Comparison of ENCODE assay signal across 25 cellular contexts in genomic region chr7:48004023-48004422, GRCh38. TPM values are rescaled to one million over a fixed set of nuclear protein-coding genes. Genes with fewer than 3 reads are reported as not detected.
DNase-seq lines count a peak whose midpoint lies in the region; ATAC-seq and TF ChIP-seq lines count a peak whose summit lies in the region.
"Had no signal": no experiment of that assay in that cellular context is flagged by ENCODE, and none has a peak within 500 bp of the region (broad histone marks: within the 10 kb centered on the region; RNA-seq: fewer than 3 reads in every experiment).

No MANE protein-coding gene starts in this region.

- H3K27ac ChIP-seq in neural cell (ENCODE audit: low read length): no peak overlapping the region
- H3K27ac ChIP-seq: body of pancreas, prostate gland, skin epidermis had no signal

- peak; percentile 74 for TF ChIP-seq EP300 in neural cell (conservative IDR thresholded peaks at IDR 0.05; ENCODE audit: poor library complexity, severe bottlenecking)

- H3K27me3 ChIP-seq in neural cell (ENCODE audit: insufficient read depth, low read depth, low read length): no peaks in the 10 kb centered on the region

- H3K9me3 Mint-ChIP-seq in activated naive CD4-positive, alpha-beta T cell treated with anti-CD3 and anti-CD28 coated beads, Interleukin-2, amount 10 ng/mL, durations not matched to agents 7 days and 5 days: peaks cover 2% of the 10 kb centered on the region
- H3K9me3 Mint-ChIP-seq: activated CD8-positive, alpha-beta T cell treated with anti-CD3 and anti-CD28 coated beads for 36 hours; activated naive CD4-positive, alpha-beta T cell treated with anti-CD3 and anti-CD28 coated beads, Interleukin-2, amount 50 U/mL, for 72 hours; activated T-cell treated with anti-CD3 and anti-CD28 coated beads, Interleukin-2, amount 50 U/mL, for 4 hours had no signal

- peak overlapping the region; percentile 2 for H3K4me2 ChIP-seq in neural cell (ENCODE audit: low read length)

- H4K20me1 ChIP-seq in neural cell (ENCODE audit: insufficient read depth): no peaks in the 10 kb centered on the region

- H3K4me1 Mint-ChIP-seq in activated naive CD4-positive, alpha-beta T cell treated with anti-CD3 and anti-CD28 coated beads, Interleukin-2, amount 10 ng/mL, durations not matched to agents 7 days and 5 days: no peaks in the 10 kb centered on the region

- H3K4me3 ChIP-seq in neural cell (ENCODE audit: low read length): peak overlapping the region; percentile 10
- H3K4me3 ChIP-seq: body of pancreas, prostate gland, skin epidermis had no signal

- no peaks in the 10 kb centered on the region for H3K9me3 ChIP-seq in neural cell (ENCODE audit: low read length)
- H3K9me3 ChIP-seq: body of pancreas, prostate gland had no signal

- peak; percentile 46 for DNase-seq in LHCN-M2 (ENCODE audit: low read depth)
- peak; percentile 99 for DNase-seq in NCI-H69 (lab: John Stamatoyannopoulos, UW)
- DNase-seq in activated naive CD4-positive, alpha-beta T cell treated with anti-CD3 and anti-CD28 coated beads, Interleukin-2, amount 10 ng/mL, durations not matched to agents 7 days and 5 days: no peak
- DNase-seq in islet precursor cell: no peak
- DNase-seq: activated CD8-positive, alpha-beta T cell treated with anti-CD3 and anti-CD28 coated beads for 36 hours; activated T-cell treated with anti-CD3 and anti-CD28 coated beads, Interleukin-2, amount 50 U/mL, for 4 hours; body of pancreas; GF-D8; hippocampal formation; kidney; mesendoderm; MV-4-11; nephron progenitor cell; OCI-M1; SHP77 treated with DMSO at 0.1 percent for 48 hours; stimulated activated CD4-positive, alpha-beta T cell treated with anti-CD3 and anti-CD28 coated beads, Interleukin-4, amount 100 ng/mL, for 4 hours had no signal

- no peaks in the 10 kb centered on the region for H3K36me3 ChIP-seq in neural cell (ENCODE audit: insufficient read depth, low read length)
- H3K36me3 ChIP-seq: prostate gland had no signal

- H3K9me2 ChIP-seq in neural cell (ENCODE audit: insufficient read depth, low read length): no peaks in the 10 kb centered on the region

- no peak overlapping the region for H3K4me3 Mint-ChIP-seq in activated naive CD4-positive, alpha-beta T cell treated with anti-CD3 and anti-CD28 coated beads, Interleukin-2, amount 10 ng/mL, durations not matched to agents 7 days and 5 days
- H3K4me3 Mint-ChIP-seq: activated CD8-positive, alpha-beta T cell treated with anti-CD3 and anti-CD28 coated beads for 36 hours; activated T-cell treated with anti-CD3 and anti-CD28 coated beads, Interleukin-2, amount 50 U/mL, for 4 hours; nephron progenitor cell; T-helper 1 cell treated with Interleukin-12 subunit alpha and Interleukin-12 subunit beta and Interleukin-4 antibody, amounts not matched to agents 30 μg/mL and 1 μg/mL, for 36 hours; WTC11 had no signal

- no peak overlapping the region for H3K27ac Mint-ChIP-seq in activated naive CD4-positive, alpha-beta T cell treated with anti-CD3 and anti-CD28 coated beads, Interleukin-2, amount 10 ng/mL, durations not matched to agents 7 days and 5 days
- H3K27ac Mint-ChIP-seq: activated CD8-positive, alpha-beta T cell treated with anti-CD3 and anti-CD28 coated beads for 36 hours; activated naive CD4-positive, alpha-beta T cell treated with anti-CD3 and anti-CD28 coated beads, Interleukin-2, amount 50 U/mL, for 72 hours; T-helper 1 cell treated with Interleukin-12 subunit alpha and Interleukin-12 subunit beta and Interleukin-4 antibody, amounts not matched to agents 30 μg/mL and 1 μg/mL, for 36 hours; WTC11 had no signal

- H3K79me2 ChIP-seq in neural cell (replicated peaks; ENCODE audit: insufficient read depth, low read length): no peaks in the 10 kb centered on the region

- H2AFZ ChIP-seq in neural cell (ENCODE audit: low read depth, low read length): no peak overlapping the region

- ATAC-seq in GM18868 (IDR thresholded peaks at IDR 0.05; ENCODE audit: unreplicated experiment) (peak; percentile 20), HG03439 (IDR thresholded peaks at IDR 0.05; ENCODE audit: unreplicated experiment) (no peak)
- ATAC-seq: activated CD8-positive, alpha-beta T cell treated with anti-CD3 and anti-CD28 coated beads for 36 hours; activated naive CD4-positive, alpha-beta T cell treated with anti-CD3 and anti-CD28 coated beads, Interleukin-2, amount 50 U/mL, for 72 hours; activated T-cell treated with anti-CD3 and anti-CD28 coated beads, Interleukin-2, amount 50 U/mL, for 4 hours; body of pancreas; WTC11 had no signal

- TF ChIP-seq CTCF in neural cell (IDR thresholded peaks at IDR 0.05; ENCODE audit: poor library complexity, severe bottlenecking): no peak

- no peaks in the 10 kb centered on the region for H3K36me3 Mint-ChIP-seq in activated naive CD4-positive, alpha-beta T cell treated with anti-CD3 and anti-CD28 coated beads, Interleukin-2, amount 10 ng/mL, durations not matched to agents 7 days and 5 days
- H3K36me3 Mint-ChIP-seq: activated naive CD4-positive, alpha-beta T cell treated with anti-CD3 and anti-CD28 coated beads, Interleukin-2, amount 50 U/mL, for 72 hours; WTC11 had no signal

- peaks cover 5% of the 10 kb centered on the region for H3K27me3 Mint-ChIP-seq in activated naive CD4-positive, alpha-beta T cell treated with anti-CD3 and anti-CD28 coated beads, Interleukin-2, amount 10 ng/mL, durations not matched to agents 7 days and 5 days

- H3F3A ChIP-seq in neural cell (ENCODE audit: insufficient read depth, low read length, poor library complexity, severe bottlenecking): no peaks in the 10 kb centered on the region

- CTCF ChIA-PET in activated naive CD4-positive, alpha-beta T cell treated with anti-CD3 and anti-CD28 coated beads, Interleukin-2, amount 10 ng/mL, durations not matched to agents 7 days and 5 days (lab: Charles Lee): no interaction called here

- no peak overlapping the region for H3K9ac ChIP-seq in neural cell (ENCODE audit: low read length)

- TF ChIP-seq RAD21 in neural cell (conservative IDR thresholded peaks at IDR 0.05): no peak

TF ChIP-seq in neural cell, 6 proteins besides CTCF, POLR2A, EP300 and RAD21:
- TF ChIP-seq POLR2AphosphoS5 (IDR thresholded peaks at IDR 0.05) (peak; percentile 66), EZH2 (IDR thresholded peaks at IDR 0.05; ENCODE audit: borderline replicate concordance, insufficient read depth, low read length, poor library complexity, severe bottlenecking) (no peak), TAF1 (IDR thresholded peaks at IDR 0.05; ENCODE audit: low read depth) (no peak), SMC3 (conservative IDR thresholded peaks at IDR 0.05; ENCODE audit: poor library complexity) (no peak), MXI1 (conservative IDR thresholded peaks at IDR 0.05; ENCODE audit: poor library complexity, severe bottlenecking) (no peak)
- TF ChIP-seq, protein P1, sequence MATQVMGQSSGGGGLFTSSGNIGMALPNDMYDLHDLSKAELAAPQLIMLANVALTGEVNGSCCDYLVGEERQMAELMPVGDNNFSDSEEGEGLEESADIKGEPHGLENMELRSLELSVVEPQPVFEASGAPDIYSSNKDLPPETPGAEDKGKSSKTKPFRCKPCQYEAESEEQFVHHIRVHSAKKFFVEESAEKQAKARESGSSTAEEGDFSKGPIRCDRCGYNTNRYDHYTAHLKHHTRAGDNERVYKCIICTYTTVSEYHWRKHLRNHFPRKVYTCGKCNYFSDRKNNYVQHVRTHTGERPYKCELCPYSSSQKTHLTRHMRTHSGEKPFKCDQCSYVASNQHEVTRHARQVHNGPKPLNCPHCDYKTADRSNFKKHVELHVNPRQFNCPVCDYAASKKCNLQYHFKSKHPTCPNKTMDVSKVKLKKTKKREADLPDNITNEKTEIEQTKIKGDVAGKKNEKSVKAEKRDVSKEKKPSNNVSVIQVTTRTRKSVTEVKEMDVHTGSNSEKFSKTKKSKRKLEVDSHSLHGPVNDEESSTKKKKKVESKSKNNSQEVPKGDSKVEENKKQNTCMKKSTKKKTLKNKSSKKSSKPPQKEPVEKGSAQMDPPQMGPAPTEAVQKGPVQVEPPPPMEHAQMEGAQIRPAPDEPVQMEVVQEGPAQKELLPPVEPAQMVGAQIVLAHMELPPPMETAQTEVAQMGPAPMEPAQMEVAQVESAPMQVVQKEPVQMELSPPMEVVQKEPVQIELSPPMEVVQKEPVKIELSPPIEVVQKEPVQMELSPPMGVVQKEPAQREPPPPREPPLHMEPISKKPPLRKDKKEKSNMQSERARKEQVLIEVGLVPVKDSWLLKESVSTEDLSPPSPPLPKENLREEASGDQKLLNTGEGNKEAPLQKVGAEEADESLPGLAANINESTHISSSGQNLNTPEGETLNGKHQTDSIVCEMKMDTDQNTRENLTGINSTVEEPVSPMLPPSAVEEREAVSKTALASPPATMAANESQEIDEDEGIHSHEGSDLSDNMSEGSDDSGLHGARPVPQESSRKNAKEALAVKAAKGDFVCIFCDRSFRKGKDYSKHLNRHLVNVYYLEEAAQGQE (IDR thresholded peaks at IDR 0.05; ENCODE audit: borderline replicate concordance): no peak

RNA-seq across cellular contexts. Expression of gene HUS1, which starts 24.6 kb away (rescaled TPM):
- 47.7 and 57.2 TPM in 2 replicates for total RNA-seq in LHCN-M2 (2014; rRNA removed)
- 31.1 TPM for polyA plus RNA-seq in LHCN-M2 (2012)
- polyA plus RNA-seq in neural cell: 17.4 and 30.4 TPM in 2 replicates
- 35.8 and 37.5 TPM in 2 replicates for polyA minus RNA-seq in neural cell

RNA-seq across cellular contexts. Expression of gene SUN3, which starts 24.9 kb away (rescaled TPM):
- total RNA-seq in LHCN-M2 (2014; rRNA removed): not detected in 2 replicates
- not detected for polyA plus RNA-seq in LHCN-M2 (2012)
- not detected in 2 replicates for polyA plus RNA-seq in neural cell
- not detected in 2 replicates for polyA minus RNA-seq in neural cell
- total RNA-seq: activated naive CD4-positive, alpha-beta T cell treated with anti-CD3 and anti-CD28 coated beads, Interleukin-2, amount 50 U/mL, for 72 hours; activated T-cell treated with anti-CD3 and anti-CD28 coated beads, Interleukin-2, amount 50 U/mL, for 4 hours; body of pancreas; subcutaneous adipose tissue; WTC11 had no signal

RNA-seq across cellular contexts. Expression of gene C7orf57, which starts 31.3 kb away (rescaled TPM):
- total RNA-seq in LHCN-M2 (2014; rRNA removed): 0.13 and 0.29 TPM in 2 replicates
- 0.19 TPM for polyA plus RNA-seq in LHCN-M2 (2012)
- polyA plus RNA-seq in neural cell: not detected in 2 replicates
- polyA minus RNA-seq in neural cell: not detected in 2 replicates

RNA-seq across cellular contexts. Expression of gene PKD1L1, which starts 55.8 kb away (rescaled TPM):
- 0.06 TPM in 2 replicates for total RNA-seq in LHCN-M2 (2014; rRNA removed)
- polyA plus RNA-seq in LHCN-M2 (2012): 0.05 TPM
- polyA plus RNA-seq in neural cell: 0.28 and 2.0 TPM in 2 replicates
- 0.69 and 1.5 TPM in 2 replicates for polyA minus RNA-seq in neural cell

Comparison
In these comparisons a context has a peak if more than half of its experiments do, and no peak if none do; other contexts are left out.
1. DNase-seq: peak in LHCN-M2 (single experiment) and NCI-H69 (single experiment); none in activated naive CD4-positive, alpha-beta T cell treated with anti-CD3 and anti-CD28 coated beads, Interleukin-2, amount 10 ng/mL, durations not matched to agents 7 days and 5 days (single experiment) and islet precursor cell (single experiment).